11 cellular contexts compared by ENCODE assay signal in genomic region chr15:54099010-54099409, GRCh38.
"Had no signal": no experiment of that assay in that cellular context is flagged by ENCODE, and none has a peak within 500 bp of the region (broad histone marks: within the 10 kb centered on the region; RNA-seq: fewer than 3 reads in every experiment).

No MANE protein-coding gene starts in this region.

- H3K9me3 ChIP-seq: HAP-1 had no signal

- DNase-seq: GM23248, GOT3, H7, H9, HCEC 1CT, HFFc6 had no signal

- H3K4me2 ChIP-seq: GM23338 had no signal

- H3K4me3 ChIP-seq: GM23248, GM23338, HAP-1 had no signal

- H3K9ac ChIP-seq: GM23248 had no signal

- FAIRE-seq: H1, H54 had no signal

- H2AFZ ChIP-seq: GM23248, GM23338 had no signal

- H3K36me3 ChIP-seq: HAP-1 had no signal

- ATAC-seq: GM23338, HCT116 had no signal

- H3K27ac ChIP-seq: GM23248 had no signal
